Comparison of ENCODE assay signal across 30 cellular contexts in genomic region chr6:90891338-90891715, GRCh38.
DNase-seq lines count a peak whose midpoint lies in the region; ATAC-seq and TF ChIP-seq lines count a peak whose summit lies in the region.
"Had no signal": no experiment of that assay in that cellular context is flagged by ENCODE, and none has a peak within 500 bp of the region (broad histone marks: within the 10 kb centered on the region; RNA-seq: fewer than 3 reads in every experiment).

No MANE protein-coding gene starts in this region.

- H3K4me3 Mint-ChIP-seq in neural progenitor cell = no peak overlapping the region
- H3K4me3 Mint-ChIP-seq: CD14-positive monocyte; CD8-positive, alpha-beta memory T cell; H9 had no signal

- DNase-seq in MG63 (no peak), head of caudate nucleus (peak in 26 of 42 donors; percentile 4 to 65 (median 33)), neural progenitor cell (ENCODE audit: low spot score) (no peak), activated gamma-delta T cell (lab: John Stamatoyannopoulos, UW) (no peak), glomerular visceral epithelial cell (ENCODE audit: extremely low spot score) (no peak)
- no peak for DNase-seq in stimulated activated CD8-positive, alpha-beta memory T cell treated with anti-CD3 and anti-CD28 coated beads, Interleukin-4, amount 100 ng/mL, for 48 hours
- DNase-seq: BE2C; CD8-positive, alpha-beta memory T cell; DMS 273 treated with DMSO at 0.1 percent for 48 hours; DMS79; EL; GDM1; GM23248; H9; IMR-90; KG1; NCI-H1048; NCI-H1417 treated with DMSO at 0.1 percent for 48 hours; NCI-H187; NCI-H2081 treated with DMSO at 0.1 percent for 48 hours; NCI-H2171 treated with DMSO at 0.1 percent for 48 hours; NCI-H774; NK-92 treated with Interleukin-12 subunit alpha and Interleukin-12 subunit beta, amount 100 ng/mL, for 24 hours; PC-3; Right ventricle myocardium superior had no signal

- peak overlapping the region; percentile 40 for H3K27ac Mint-ChIP-seq in neural progenitor cell
- H3K27ac Mint-ChIP-seq: CD8-positive, alpha-beta memory T cell; H9 had no signal

- peak overlapping the region; percentile 59 for H3K4me2 ChIP-seq in neural progenitor cell
- H3K4me2 ChIP-seq: A549 had no signal

- no peaks in the 10 kb centered on the region for H3K79me2 ChIP-seq in neural progenitor cell (ENCODE audit: low read depth)

- H3K4me1 Mint-ChIP-seq in neural progenitor cell = peaks cover 57% of the 10 kb centered on the region
- H3K4me1 Mint-ChIP-seq: CD14-positive monocyte; CD8-positive, alpha-beta memory T cell had no signal

- H3K9me3 ChIP-seq in MG63 (no peaks in the 10 kb centered on the region), neural progenitor cell (ENCODE audit: low read depth) (no peaks in the 10 kb centered on the region)
- H3K9me3 ChIP-seq: A549, BE2C, SJSA1 had no signal

- peaks cover 19% of the 10 kb centered on the region for H3K4me1 ChIP-seq in neural progenitor cell
- H3K4me1 ChIP-seq: A549, SJSA1 had no signal

- no peak overlapping the region for H3K27ac ChIP-seq in neural progenitor cell
- H3K27ac ChIP-seq: A549, GM23248, SJSA1 had no signal

- H3F3A ChIP-seq in neural progenitor cell (ENCODE audit: low read depth) = no peaks in the 10 kb centered on the region

- H3K27me3 ChIP-seq in MG63 (no peaks in the 10 kb centered on the region), neural progenitor cell (no peaks in the 10 kb centered on the region)
- H3K27me3 ChIP-seq: BE2C, SJSA1 had no signal

- H3K9ac ChIP-seq in neural progenitor cell = no peak overlapping the region
- H3K9ac ChIP-seq: GM23248 had no signal

- ATAC-seq in HG03439 (IDR thresholded peaks at IDR 0.05; ENCODE audit: unreplicated experiment) = no peak
- ATAC-seq: A549, GM12878, PC-3 had no signal

- H2AFZ ChIP-seq in neural progenitor cell (replicated peaks) = no peak overlapping the region
- H2AFZ ChIP-seq: GM23248 had no signal

- H3K36me3 ChIP-seq in MG63 (no peaks in the 10 kb centered on the region), neural progenitor cell (no peaks in the 10 kb centered on the region)
- H3K36me3 ChIP-seq: BE2C, SJSA1 had no signal

- no peaks in the 10 kb centered on the region for H4K20me1 ChIP-seq in neural progenitor cell (ENCODE audit: low read depth)

- intact Hi-C loops in head of caudate nucleus (cut with DNase I) = loop anchor here (10.0 kb wide), 1 partner anchor 277 kb away; no protein-coding TSS in a partner anchor

- no peaks in the 10 kb centered on the region for H3K27me3 Mint-ChIP-seq in neural progenitor cell (ENCODE audit: insufficient read depth, low read depth)

- H3K36me3 Mint-ChIP-seq in neural progenitor cell = no peaks in the 10 kb centered on the region
- H3K36me3 Mint-ChIP-seq: CD14-positive monocyte; CD8-positive, alpha-beta memory T cell had no signal

- no peaks in the 10 kb centered on the region for H3K9me3 Mint-ChIP-seq in neural progenitor cell
- H3K9me3 Mint-ChIP-seq: CD14-positive monocyte, H9 had no signal

- no peak for TF ChIP-seq CTCF in neural progenitor cell (IDR thresholded peaks at IDR 0.05)

- 0 out of 2 replicates have a peak overlapping the region, but pooled peaks have one; percentile 2 for H3K4me3 ChIP-seq in MG63
- H3K4me3 ChIP-seq in neural progenitor cell = no peak overlapping the region
- H3K4me3 ChIP-seq: A549, GM12878, GM23248, SJSA1 had no signal

Comparison
In these comparisons a context has a peak if more than half of its experiments do, and no peak if none do; other contexts are left out.
1. DNase-seq: peak in head of caudate nucleus (26 of 42); none in MG63 (single experiment), neural progenitor cell (single experiment), activated gamma-delta T cell (single experiment), stimulated activated CD8-positive, alpha-beta memory T cell treated with anti-CD3 and anti-CD28 coated beads, Interleukin-4, amount 100 ng/mL, for 48 hours (single experiment) and glomerular visceral epithelial cell (single experiment).